ENCODE assay signal across 9 cellular contexts in the genomic region with DNA sequence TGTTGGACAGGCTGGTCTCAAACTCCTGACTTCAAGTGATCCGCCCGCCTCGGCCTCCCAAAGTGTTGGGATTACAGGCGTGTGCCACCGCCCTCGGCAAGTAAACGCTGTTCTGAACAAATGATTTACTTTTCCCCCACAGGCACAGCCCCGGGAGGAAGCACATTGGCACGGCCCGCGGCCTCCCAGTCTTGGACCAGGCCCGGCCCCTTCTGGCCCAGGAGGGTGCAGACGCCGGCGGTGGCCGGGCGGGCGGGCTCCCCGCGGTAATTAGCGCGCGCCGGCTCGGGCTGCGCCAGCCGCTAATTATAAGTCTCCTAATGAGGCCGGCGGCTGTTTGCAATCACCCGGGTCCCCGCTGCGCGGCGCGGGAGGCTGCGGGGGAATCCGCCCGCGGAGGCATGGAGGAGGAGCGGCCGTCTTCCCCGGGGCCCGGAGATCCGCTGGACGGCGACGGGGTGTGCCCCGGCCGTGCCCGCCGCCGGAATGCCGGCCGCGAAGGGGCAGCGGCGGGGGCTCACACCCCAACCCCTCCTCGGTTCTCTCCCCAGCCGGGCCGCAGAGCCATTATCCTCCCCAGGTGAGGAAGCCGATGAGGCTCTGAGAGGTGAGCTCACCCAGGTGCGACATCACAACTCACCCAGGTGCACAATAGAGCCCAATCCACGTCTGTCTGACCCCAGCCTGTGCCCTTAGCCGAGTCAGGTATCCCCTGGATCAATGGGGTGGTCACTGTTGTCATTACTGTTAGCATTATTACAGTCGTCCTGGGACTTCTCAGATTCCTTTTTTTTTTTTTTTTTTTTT. TPM values are rescaled to one million over a fixed set of nuclear protein-coding genes. Genes with fewer than 3 reads are reported as not detected.
DNase-seq lines count a peak whose midpoint lies in the region; ATAC-seq, FAIRE-seq and TF ChIP-seq lines count a peak whose summit lies in the region.
"Had no signal": no experiment of that assay in that cellular context is flagged by ENCODE, and none has a peak within 500 bp of the region (broad histone marks: within the 10 kb centered on the region; RNA-seq: fewer than 3 reads in every experiment).

No MANE protein-coding gene starts in this region.

- FAIRE-seq in endothelial cell of umbilical vein (lab: Jason Lieb, UNC) (no peak), H54 (lab: Jason Lieb, UNC) (no peak)

- H3K4me2 ChIP-seq in endothelial cell of umbilical vein (ENCODE audit: insufficient read depth, low read length): peak overlapping the region; percentile 45

- H3K27me3 Mint-ChIP-seq in stimulated activated memory B cell treated with anti-CD40 and anti-IgM and Interleukin-4, amounts not matched to agents 10 μg/mL and 1 μg/mL and 100 μg/mL, for 72 hours: no peaks in the 10 kb centered on the region

- no peaks in the 10 kb centered on the region for H3K36me3 Mint-ChIP-seq in stimulated activated memory B cell treated with anti-CD40 and anti-IgM and Interleukin-4, amounts not matched to agents 10 μg/mL and 1 μg/mL and 100 μg/mL, for 72 hours

- no peak overlapping the region for H3K9ac ChIP-seq in endothelial cell of umbilical vein (replicated peaks; ENCODE audit: extremely low read depth, insufficient read depth, low read length)
- peak overlapping the region; percentile 15 for H3K9ac ChIP-seq in mucosa of stomach (ENCODE audit: low read length)

- no peaks in the 10 kb centered on the region for H3K9me1 ChIP-seq in endothelial cell of umbilical vein (replicated peaks; ENCODE audit: control insufficient read depth, extremely low read depth, insufficient read depth, low read length)

- peak overlapping the region; percentile 82 for H2AFZ ChIP-seq in endothelial cell of umbilical vein (ENCODE audit: low read depth, low read length)

- peak overlapping the region; percentile 76 for H3K4me3 Mint-ChIP-seq in stimulated activated memory B cell treated with anti-CD40 and anti-IgM and Interleukin-4, amounts not matched to agents 10 μg/mL and 1 μg/mL and 100 μg/mL, for 72 hours

- dilution Hi-C loops in endothelial cell of umbilical vein (cut with MboI; ENCODE audit: extremely low pct_ligation_motif_present, low sequenced_read_pairs): no loop called here

- peaks cover 13% of the 10 kb centered on the region for H3K4me1 ChIP-seq in endothelial cell of umbilical vein (ENCODE audit: control insufficient read depth, extremely low read depth, insufficient read depth, low read length)
- peaks cover 25% of the 10 kb centered on the region for H3K4me1 ChIP-seq in mucosa of stomach (ENCODE audit: control insufficient read depth, insufficient read depth, low read length)

- POLR2A ChIA-PET in endothelial cell of umbilical vein (lab: Charles Lee): no interaction called here

- H3K36me3 ChIP-seq in endothelial cell of umbilical vein (ENCODE audit: control insufficient read depth in 2 of 2, extremely low read depth in 1 of 2, insufficient read depth in 2 of 2, low read length in 2 of 2) (peaks cover 1 to 2% of the 10 kb centered on the region in 2 experiments), mucosa of stomach (ENCODE audit: control insufficient read depth, insufficient read depth, low read length) (no peaks in the 10 kb centered on the region)

- H3K4me3 ChIP-seq in endothelial cell of umbilical vein (replicated peaks in 1 of 3; ENCODE audit: insufficient read depth in 1 of 3, low read depth in 1 of 3, low read length in 3 of 3): peak overlapping the region in 2 of 3 experiments; percentile 18 to 29
- no peak overlapping the region for H3K4me3 ChIP-seq in mucosa of stomach (ENCODE audit: low read length)

- intact Hi-C loops in endothelial cell of umbilical vein (cut with micrococcal nuclease): loop anchor here (5.0 kb wide), 2 partner anchors 143 to 513 kb away; a partner anchor contains a TSS

- H3K27me3 ChIP-seq in endothelial cell of umbilical vein (ENCODE audit: control insufficient read depth in 2 of 2, insufficient read depth in 2 of 2, low read length in 2 of 2): no peaks in the 10 kb centered on the region
- no peaks in the 10 kb centered on the region for H3K27me3 ChIP-seq in mucosa of stomach (ENCODE audit: control insufficient read depth, insufficient read depth, low read length)

- no peaks in the 10 kb centered on the region for H3K79me2 ChIP-seq in endothelial cell of umbilical vein (ENCODE audit: control insufficient read depth, insufficient read depth, low read length)

- CTCF ChIA-PET in endothelial cell of umbilical vein (lab: Charles Lee): interaction anchor here (0.7 to 6.6 kb wide), 5 partner anchors 64 to 475 kb away, joined by 3 to 99 read pairs (median 6); no protein-coding TSS in a partner anchor

- no TSS peak for BruUV-seq in endothelial cell of umbilical vein (replicated peaks; lab: Mats Ljungman, UMichigan)

- H4K20me1 ChIP-seq in endothelial cell of umbilical vein (replicated peaks; ENCODE audit: control insufficient read depth, extremely low read depth, insufficient read depth, low read length): no peaks in the 10 kb centered on the region

- peak overlapping the region; percentile 55 for H3K27ac Mint-ChIP-seq in stimulated activated memory B cell treated with anti-CD40 and anti-IgM and Interleukin-4, amounts not matched to agents 10 μg/mL and 1 μg/mL and 100 μg/mL, for 72 hours

- TF ChIP-seq CTCF in GM10266 (IDR thresholded peaks at IDR 0.05; ENCODE audit: control insufficient read depth, insufficient read depth, low read depth, missing control alignments) (peak; percentile 45), endothelial cell of umbilical vein (IDR thresholded peaks at IDR 0.05; ENCODE audit: extremely low read depth in 1 of 2, insufficient read depth in 1 of 2, low read depth in 1 of 2, low read length in 2 of 2) (peak; percentile 13 to 44)

- peak; percentile 37 for ATAC-seq in stimulated activated memory B cell treated with anti-CD40 and anti-IgM and Interleukin-4, amounts not matched to agents 10 μg/mL and 1 μg/mL and 100 μg/mL, for 72 hours

- H3K27ac ChIP-seq in endothelial cell of umbilical vein (ENCODE audit: insufficient read depth, low read depth, low read length): no peak overlapping the region

- H3K9me3 ChIP-seq in endothelial cell of umbilical vein (replicated peaks; ENCODE audit: control insufficient read depth, insufficient read depth, low read length) (no peaks in the 10 kb centered on the region), mucosa of stomach (ENCODE audit: control insufficient read depth, low read length) (no peaks in the 10 kb centered on the region)

- peaks cover 42% of the 10 kb centered on the region for H3K4me1 Mint-ChIP-seq in stimulated activated memory B cell treated with anti-CD40 and anti-IgM and Interleukin-4, amounts not matched to agents 10 μg/mL and 1 μg/mL and 100 μg/mL, for 72 hours

- no peaks in the 10 kb centered on the region for H3K9me3 Mint-ChIP-seq in stimulated activated memory B cell treated with anti-CD40 and anti-IgM and Interleukin-4, amounts not matched to agents 10 μg/mL and 1 μg/mL and 100 μg/mL, for 72 hours

- DNase-seq in GM10266 (ENCODE audit: extremely low spot score): peak; percentile 60
- peak; percentile 59 for DNase-seq in NCI-H510A (lab: John Stamatoyannopoulos, UW)
- DNase-seq in activated CD8-positive, alpha-beta memory T cell treated with anti-CD3 and anti-CD28 coated beads for 24 hours: peak; percentile 80
- DNase-seq in endothelial cell of umbilical vein (ENCODE audit: low read depth, low spot score): peak; percentile 30
- DNase-seq in 8988T: no peak
- no peak for DNase-seq in H54 (ENCODE audit: insufficient read length, low spot score)

- no peak for TF ChIP-seq POLR2A in endothelial cell of umbilical vein (IDR thresholded peaks at IDR 0.05; ENCODE audit: low read depth, low read length)
- TF ChIP-seq POLR2A in H54 (IDR thresholded peaks at IDR 0.05; ENCODE audit: low read depth, low read length): no peak

TF ChIP-seq in endothelial cell of umbilical vein, 7 proteins besides CTCF, POLR2A, EP300 and RAD21 (continues in another document):
- no peak for TF ChIP-seq JUN (IDR thresholded peaks at IDR 0.05; ENCODE audit: borderline replicate concordance, insufficient read depth, insufficient read length, low read depth)

RNA-seq across cellular contexts. Expression of a gene that starts 3.3 kb away (rescaled TPM):
- total RNA-seq in endothelial cell of umbilical vein: 25.7 and 30.5 TPM in 2 replicates
- polyA plus RNA-seq in endothelial cell of umbilical vein: 56.7 and 60.2 TPM in 2 replicates
- polyA plus RNA-seq in endothelial cell of umbilical vein (2011; cell fraction: cytosol; rRNA removed): 62.8 and 72.3 TPM in 2 replicates
- 49.2 and 66.6 TPM in 2 replicates for polyA plus RNA-seq in endothelial cell of umbilical vein (2011; cell fraction: nucleus; rRNA removed)
- polyA plus RNA-seq in endothelial cell of umbilical vein (2012): 42.8 and 52.7 TPM in 2 replicates
- polyA minus RNA-seq in endothelial cell of umbilical vein: 15.9 and 19.2 TPM in 2 replicates
- 50.0 TPM for polyA minus RNA-seq in endothelial cell of umbilical vein (2011; cell fraction: cytosol; rRNA and poly(A)+ RNA removed)
- polyA minus RNA-seq in endothelial cell of umbilical vein (2011; cell fraction: nucleus; rRNA and poly(A)+ RNA removed): 9.8 and 10.7 TPM in 2 replicates

RNA-seq across cellular contexts. Expression of a gene that starts 50.4 kb away (rescaled TPM):
- 192 and 236 TPM in 2 replicates for total RNA-seq in endothelial cell of umbilical vein
- polyA plus RNA-seq in endothelial cell of umbilical vein: 92.1 and 120 TPM in 2 replicates
- polyA plus RNA-seq in endothelial cell of umbilical vein (2011; cell fraction: cytosol; rRNA removed): 154 and 160 TPM in 2 replicates
- 286 and 294 TPM in 2 replicates for polyA plus RNA-seq in endothelial cell of umbilical vein (2011; cell fraction: nucleus; rRNA removed)
- 197 and 220 TPM in 2 replicates for polyA plus RNA-seq in endothelial cell of umbilical vein (2012)
- 292 and 309 TPM in 2 replicates for polyA minus RNA-seq in endothelial cell of umbilical vein
- polyA minus RNA-seq in endothelial cell of umbilical vein (2011; cell fraction: cytosol; rRNA and poly(A)+ RNA removed): 70.1 TPM
- polyA minus RNA-seq in endothelial cell of umbilical vein (2011; cell fraction: nucleus; rRNA and poly(A)+ RNA removed): 84.4 and 152 TPM in 2 replicates

RNA-seq across cellular contexts. Expression of a gene that starts 55.6 kb away (rescaled TPM):
- 19.7 and 27.2 TPM in 2 replicates for total RNA-seq in endothelial cell of umbilical vein
- polyA plus RNA-seq in endothelial cell of umbilical vein: 18.4 and 23.7 TPM in 2 replicates
- polyA plus RNA-seq in endothelial cell of umbilical vein (2011; cell fraction: cytosol; rRNA removed): 27.6 and 29.7 TPM in 2 replicates
- polyA plus RNA-seq in endothelial cell of umbilical vein (2011; cell fraction: nucleus; rRNA removed): 18.9 and 24.1 TPM in 2 replicates
- polyA plus RNA-seq in endothelial cell of umbilical vein (2012): 28.0 and 31.3 TPM in 2 replicates
- 19.6 and 23.8 TPM in 2 replicates for polyA minus RNA-seq in endothelial cell of umbilical vein
- 14.6 TPM for polyA minus RNA-seq in endothelial cell of umbilical vein (2011; cell fraction: cytosol; rRNA and poly(A)+ RNA removed)
- polyA minus RNA-seq in endothelial cell of umbilical vein (2011; cell fraction: nucleus; rRNA and poly(A)+ RNA removed): 6.7 and 10.3 TPM in 2 replicates

RNA-seq across cellular contexts. Expression of a gene that starts 55.9 kb away (rescaled TPM):
- total RNA-seq in endothelial cell of umbilical vein: 0.31 and 0.32 TPM in 2 replicates
- 0.07 TPM in 1 of 2 replicates, not detected in the other for polyA plus RNA-seq in endothelial cell of umbilical vein
- polyA plus RNA-seq in endothelial cell of umbilical vein (2011; cell fraction: cytosol; rRNA removed): 0.03 TPM in 1 of 2 replicates, not detected in the other
- polyA plus RNA-seq in endothelial cell of umbilical vein (2011; cell fraction: nucleus; rRNA removed): 0.12 and 0.13 TPM in 2 replicates
- polyA plus RNA-seq in endothelial cell of umbilical vein (2012): 0.12 and 0.33 TPM in 2 replicates
- polyA minus RNA-seq in endothelial cell of umbilical vein: not detected in 2 replicates
- polyA minus RNA-seq in endothelial cell of umbilical vein (2011; cell fraction: cytosol; rRNA and poly(A)+ RNA removed): not detected
- not detected in 2 replicates for polyA minus RNA-seq in endothelial cell of umbilical vein (2011; cell fraction: nucleus; rRNA and poly(A)+ RNA removed)
- total RNA-seq: dermis microvascular lymphatic vessel endothelial cell had no signal

Comparison
In these comparisons a context has a peak if more than half of its experiments do, and no peak if none do; other contexts are left out.
1. DNase-seq: peak in GM10266 (single experiment), NCI-H510A (single experiment), activated CD8-positive, alpha-beta memory T cell treated with anti-CD3 and anti-CD28 coated beads for 24 hours (single experiment) and endothelial cell of umbilical vein (single experiment); none in 8988T (single experiment) and H54 (single experiment).